ENCODE assay signal across 11 cellular contexts in genomic region chr20:10074513-10074912, GRCh38. TPM values are rescaled to one million over a fixed set of nuclear protein-coding genes. Genes with fewer than 3 reads are reported as not detected.
DNase-seq lines count a peak whose midpoint lies in the region; ATAC-seq and TF ChIP-seq lines count a peak whose summit lies in the region.
"Had no signal": no experiment of that assay in that cellular context is flagged by ENCODE, and none has a peak within 500 bp of the region (broad histone marks: within the 10 kb centered on the region; RNA-seq: fewer than 3 reads in every experiment).

No MANE protein-coding gene starts in this region.

- WGBS in right cardiac atrium: 35% methylated on average over 2 of the region's 2 CpGs

- TF ChIP-seq CTCF in HFF-Myc (IDR thresholded peaks at IDR 0.05; ENCODE audit: low read depth, low read length, missing control alignments) (no peak), endothelial cell (IDR thresholded peaks at IDR 0.05; ENCODE audit: unreplicated experiment) (no peak)

- ATAC-seq in right cardiac atrium (peak in 1 of 2 donors; percentile 55), HG03571 (IDR thresholded peaks at IDR 0.05; ENCODE audit: unreplicated experiment) (no peak)

- H3K9me3 Mint-ChIP-seq in endothelial cell (ENCODE audit: unreplicated experiment): no peaks in the 10 kb centered on the region
- H3K9me3 Mint-ChIP-seq: activated naive CD4-positive, alpha-beta T cell treated with anti-CD3 and anti-CD28 coated beads, Interleukin-2, amount 50 U/mL, for 24 hours; memory B cell had no signal

- H3K4me1 ChIP-seq in SJSA1 (replicated peaks): peaks cover 5% of the 10 kb centered on the region; the same call in 1 of the 2 replicates
- no peaks in the 10 kb centered on the region for H3K4me1 ChIP-seq in right cardiac atrium (ENCODE audit: control insufficient read depth, insufficient read depth, low read length)

- no peak overlapping the region for H3K27ac Mint-ChIP-seq in endothelial cell (ENCODE audit: unreplicated experiment)
- H3K27ac Mint-ChIP-seq: activated naive CD4-positive, alpha-beta T cell treated with anti-CD3 and anti-CD28 coated beads, Interleukin-2, amount 50 U/mL, for 24 hours; memory B cell had no signal

- H3K9me3 ChIP-seq in SJSA1 (replicated peaks) (no peaks in the 10 kb centered on the region), right cardiac atrium (ENCODE audit: control insufficient read depth, low read length) (no peaks in the 10 kb centered on the region)

- no peak overlapping the region for H3K4me3 Mint-ChIP-seq in endothelial cell (ENCODE audit: unreplicated experiment)
- H3K4me3 Mint-ChIP-seq: activated naive CD4-positive, alpha-beta T cell treated with anti-CD3 and anti-CD28 coated beads, Interleukin-2, amount 50 U/mL, for 24 hours; memory B cell had no signal

- DNase-seq in AG20443 (ENCODE audit: low spot score) (peak; percentile 83), HFF-Myc (ENCODE audit: extremely low read depth, low read depth) (peak; percentile 43), SJSA1 (ENCODE audit: low read depth in 1 of 2, low spot score in 2 of 2) (peak; percentile 60 to 73), right cardiac atrium (peak in 2 of 3 donors; percentile 42 to 64), substantia nigra (lab: John Stamatoyannopoulos, UW) (no peak), OCI-M2 (lab: John Stamatoyannopoulos, UW; ENCODE audit: unreplicated experiment) (no peak), endothelial cell (ENCODE audit: low spot score) (no peak)
- DNase-seq: NCI-H1694 had no signal

- no peaks in the 10 kb centered on the region for H3K36me3 ChIP-seq in SJSA1

- H3K4me1 Mint-ChIP-seq in endothelial cell (ENCODE audit: unreplicated experiment): peaks cover 34% of the 10 kb centered on the region
- H3K4me1 Mint-ChIP-seq: activated naive CD4-positive, alpha-beta T cell treated with anti-CD3 and anti-CD28 coated beads, Interleukin-2, amount 50 U/mL, for 24 hours had no signal

- no peaks in the 10 kb centered on the region for H3K36me3 Mint-ChIP-seq in endothelial cell (ENCODE audit: low read depth, unreplicated experiment)
- H3K36me3 Mint-ChIP-seq: activated naive CD4-positive, alpha-beta T cell treated with anti-CD3 and anti-CD28 coated beads, Interleukin-2, amount 50 U/mL, for 24 hours; memory B cell had no signal

- H3K27me3 Mint-ChIP-seq in endothelial cell (ENCODE audit: unreplicated experiment): no peaks in the 10 kb centered on the region

- H3K4me3 ChIP-seq in HFF-Myc (replicated peaks; ENCODE audit: low read depth, low read length) (no peak overlapping the region), SJSA1 (no peak overlapping the region), right cardiac atrium (ENCODE audit: low read length) (no peak overlapping the region)

- no peaks in the 10 kb centered on the region for H3K27me3 ChIP-seq in SJSA1 (replicated peaks)
- H3K27me3 ChIP-seq in right cardiac atrium (ENCODE audit: control insufficient read depth, insufficient read depth): no peaks in the 10 kb centered on the region

- H3K27ac ChIP-seq in SJSA1 (no peak overlapping the region), right cardiac atrium (ENCODE audit: low read length) (no peak overlapping the region), substantia nigra (ENCODE audit: low read depth, low read length, poor library complexity, severe bottlenecking) (no peak overlapping the region)

- intact Hi-C loops in right cardiac atrium (cut with DNase I): no loop called here

RNA-seq across cellular contexts. Expression of gene ANKEF1, which starts 39.7 kb away (rescaled TPM):
- total RNA-seq in SJSA1 (2014; rRNA removed; shearing (Covaris generic)): 0.18 and 0.25 TPM in 2 replicates
- total RNA-seq in right cardiac atrium (1 to 10 TPM; 2.1 to 2.9 (median 2.6) TPM), endothelial cell (ENCODE audit: unreplicated experiment) (1.2 TPM)
- polyA plus RNA-seq in right cardiac atrium: 0.75 TPM

Comparison
In these comparisons a context has a peak if more than half of its experiments do, and no peak if none do; other contexts are left out.
1. DNase-seq: peak in AG20443 (single experiment), HFF-Myc (single experiment), SJSA1 (2 of 2) and right cardiac atrium (2 of 3); none in substantia nigra (0 of 49), OCI-M2 (single experiment) and endothelial cell (single experiment).